Comparison of ENCODE assay signal across 8 cellular contexts in the genomic region with DNA sequence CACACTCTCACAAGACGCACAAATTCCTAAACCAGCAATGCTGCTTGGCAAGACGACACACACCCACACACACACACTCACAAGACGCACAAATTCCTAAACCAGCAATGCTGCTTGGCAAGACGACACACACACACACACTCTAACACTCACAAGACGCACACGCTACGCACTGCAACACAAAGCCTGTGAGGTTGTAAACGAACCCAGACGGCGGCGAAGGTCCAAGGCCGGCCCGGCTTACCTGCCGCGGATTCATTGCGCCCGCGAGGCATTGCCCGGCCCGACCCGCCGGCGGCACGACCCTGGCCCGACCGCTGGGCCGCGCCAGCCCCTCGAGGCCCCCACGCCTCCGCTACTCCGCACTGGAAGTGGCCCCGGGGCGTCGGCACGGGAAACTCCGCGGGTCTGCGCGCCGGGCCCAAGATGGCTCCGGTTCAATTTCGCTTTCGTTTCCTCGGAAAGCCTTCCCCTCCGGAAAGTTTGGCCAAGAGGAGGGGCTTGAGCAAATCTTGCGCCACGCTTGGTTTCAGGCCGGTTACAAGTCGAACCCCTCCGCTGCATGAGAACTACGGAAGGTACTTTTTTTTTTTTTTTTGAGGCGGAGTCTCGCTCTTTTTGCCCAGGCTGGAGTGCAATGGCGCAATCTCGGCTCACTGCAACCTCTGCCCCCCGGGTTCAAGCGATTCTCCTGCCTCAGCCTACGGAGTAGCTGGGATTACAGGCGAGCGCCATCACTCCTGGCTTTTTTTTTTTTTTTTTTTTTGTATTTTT.
DNase-seq lines count a peak whose midpoint lies in the region; ATAC-seq lines count a peak whose summit lies in the region.

A gene with protein sequence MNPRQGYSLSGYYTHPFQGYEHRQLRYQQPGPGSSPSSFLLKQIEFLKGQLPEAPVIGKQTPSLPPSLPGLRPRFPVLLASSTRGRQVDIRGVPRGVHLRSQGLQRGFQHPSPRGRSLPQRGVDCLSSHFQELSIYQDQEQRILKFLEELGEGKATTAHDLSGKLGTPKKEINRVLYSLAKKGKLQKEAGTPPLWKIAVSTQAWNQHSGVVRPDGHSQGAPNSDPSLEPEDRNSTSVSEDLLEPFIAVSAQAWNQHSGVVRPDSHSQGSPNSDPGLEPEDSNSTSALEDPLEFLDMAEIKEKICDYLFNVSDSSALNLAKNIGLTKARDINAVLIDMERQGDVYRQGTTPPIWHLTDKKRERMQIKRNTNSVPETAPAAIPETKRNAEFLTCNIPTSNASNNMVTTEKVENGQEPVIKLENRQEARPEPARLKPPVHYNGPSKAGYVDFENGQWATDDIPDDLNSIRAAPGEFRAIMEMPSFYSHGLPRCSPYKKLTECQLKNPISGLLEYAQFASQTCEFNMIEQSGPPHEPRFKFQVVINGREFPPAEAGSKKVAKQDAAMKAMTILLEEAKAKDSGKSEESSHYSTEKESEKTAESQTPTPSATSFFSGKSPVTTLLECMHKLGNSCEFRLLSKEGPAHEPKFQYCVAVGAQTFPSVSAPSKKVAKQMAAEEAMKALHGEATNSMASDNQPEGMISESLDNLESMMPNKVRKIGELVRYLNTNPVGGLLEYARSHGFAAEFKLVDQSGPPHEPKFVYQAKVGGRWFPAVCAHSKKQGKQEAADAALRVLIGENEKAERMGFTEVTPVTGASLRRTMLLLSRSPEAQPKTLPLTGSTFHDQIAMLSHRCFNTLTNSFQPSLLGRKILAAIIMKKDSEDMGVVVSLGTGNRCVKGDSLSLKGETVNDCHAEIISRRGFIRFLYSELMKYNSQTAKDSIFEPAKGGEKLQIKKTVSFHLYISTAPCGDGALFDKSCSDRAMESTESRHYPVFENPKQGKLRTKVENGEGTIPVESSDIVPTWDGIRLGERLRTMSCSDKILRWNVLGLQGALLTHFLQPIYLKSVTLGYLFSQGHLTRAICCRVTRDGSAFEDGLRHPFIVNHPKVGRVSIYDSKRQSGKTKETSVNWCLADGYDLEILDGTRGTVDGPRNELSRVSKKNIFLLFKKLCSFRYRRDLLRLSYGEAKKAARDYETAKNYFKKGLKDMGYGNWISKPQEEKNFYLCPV (minus strand): TSS at position 439 of the 774 bp plus-strand sequence. CDS start 180 bp downstream, at position 259.

- H3K9me3 ChIP-seq in BLaER1 = no peaks in the 10 kb centered on the region

- no peaks in the 10 kb centered on the region for H3K9me3 Mint-ChIP-seq in memory B cell

- peaks cover 77% of the 10 kb centered on the region for H3K4me1 ChIP-seq in BLaER1

- H3K27ac ChIP-seq in BLaER1 = peak within 1 kb of the TSS; percentile 96

- peak within 1 kb of the TSS; percentile 97 for H3K4me3 Mint-ChIP-seq in memory B cell

- H3K4me3 ChIP-seq in BLaER1 = peak within 1 kb of the TSS; percentile 91

- peaks cover 84% of the 10 kb centered on the region for H4K20me1 ChIP-seq in BLaER1

- DNase-seq in GM19240 (ENCODE audit: insufficient read length, low spot score) (peak; percentile 67), NK-92 (lab: John Stamatoyannopoulos, UW; ENCODE audit: unreplicated experiment) (peak; percentile 29), memory B cell (ENCODE audit: low spot score in 2 of 2) (peak; percentile 86 to 92)
- peak; percentile 75 to 80 for DNase-seq in activated CD8-positive, alpha-beta memory T cell treated with anti-CD3 and anti-CD28 coated beads for 1 hour (ENCODE audit: extremely low read depth in 1 of 2, low read depth in 1 of 2)
- DNase-seq in effector CD8-positive, alpha-beta T cell (lab: John Stamatoyannopoulos, UW) = peak; percentile 81
- DNase-seq in stimulated activated CD8-positive, alpha-beta memory T cell treated with anti-CD3 and anti-CD28 coated beads, Interleukin-12 subunit alpha, Interleukin-12 subunit beta, amount 100 ng/mL, for 1 hour (ENCODE audit: low read depth) = peak; percentile 90

- H3K9ac ChIP-seq in BLaER1 = peak within 1 kb of the TSS; percentile 97

- no peaks in the 10 kb centered on the region for H3K27me3 Mint-ChIP-seq in memory B cell

- H3K4me2 ChIP-seq in BLaER1 = peak within 1 kb of the TSS; percentile 92

- peaks cover 36% of the 10 kb centered on the region for H3K36me3 ChIP-seq in BLaER1

- ATAC-seq in HG03521 (IDR thresholded peaks at IDR 0.05; ENCODE audit: unreplicated experiment) (peak; percentile 72), memory B cell (ENCODE audit: low read depth) (peak; percentile 90)

- H3K27ac Mint-ChIP-seq in memory B cell = peak within 1 kb of the TSS; percentile 98

- peaks cover 48% of the 10 kb centered on the region for H3K4me1 Mint-ChIP-seq in memory B cell

- peaks cover 3% of the 10 kb centered on the region for H3K36me3 Mint-ChIP-seq in memory B cell

- no peaks in the 10 kb centered on the region for H3K27me3 ChIP-seq in BLaER1

Comparison
In these comparisons a context has a peak if more than half of its experiments do, and no peak if none do; other contexts are left out.
1. Peak in every context shown above with its lines: DNase-seq, ATAC-seq, H3K4me3 ChIP-seq and H3K27ac ChIP-seq.
2. DNase-seq: peak in every context shown above with its lines; median percentile 90 in stimulated activated CD8-positive, alpha-beta memory T cell treated with anti-CD3 and anti-CD28 coated beads, Interleukin-12 subunit alpha, Interleukin-12 subunit beta, amount 100 ng/mL, for 1 hour; 89 in memory B cell; 81 in effector CD8-positive, alpha-beta T cell; 78 in activated CD8-positive, alpha-beta memory T cell treated with anti-CD3 and anti-CD28 coated beads for 1 hour; 67 in GM19240; 29 in NK-92.